ENCODE assay signal across 9 cellular contexts in genomic region chr10:72702868-72703581, GRCh38. TPM values are rescaled to one million over a fixed set of nuclear protein-coding genes. Genes with fewer than 3 reads are reported as not detected.
A peak's percentile ranks its signal among the peaks of the same experiment; 100 is the strongest.
DNase-seq lines count a peak whose midpoint lies in the region; ATAC-seq and TF ChIP-seq lines count a peak whose summit lies in the region.
"Had no signal": no experiment of that assay in that cellular context is flagged by ENCODE, and none has a peak within 500 bp of the region (broad histone marks: within the 10 kb centered on the region; RNA-seq: fewer than 3 reads in every experiment).

No MANE protein-coding gene starts in this region.

- H3K36me3 Mint-ChIP-seq in CD4-positive, CD25-positive, alpha-beta regulatory T cell, result peaks cover 1% of the 10 kb centered on the region
- H3K36me3 Mint-ChIP-seq: naive B cell had no signal

- no peak overlapping the region for H2AFZ ChIP-seq in Loucy (ENCODE audit: low read length)

- TF ChIP-seq CTCF in Loucy (conservative IDR thresholded peaks at IDR 0.05; ENCODE audit: low read length), result no peak
- no peak for TF ChIP-seq CTCF in Peyer's patch (IDR thresholded peaks at IDR 0.05)
- TF ChIP-seq CTCF in transverse colon (IDR thresholded peaks at IDR 0.05), result no peak

- peak in 1 of 3 donors; percentile 26 for DNase-seq in CD4-positive, CD25-positive, alpha-beta regulatory T cell
- DNase-seq in glomerular visceral epithelial cell (ENCODE audit: extremely low spot score) (peak; percentile 52), Peyer's patch (no peak), transverse colon (no peak), erythroblast (lab: John Stamatoyannopoulos, UW) (no peak), AML-193 (lab: John Stamatoyannopoulos, UW) (no peak)
- DNase-seq: naive B cell had no signal

- H3K4me3 Mint-ChIP-seq in CD4-positive, CD25-positive, alpha-beta regulatory T cell, result no peak overlapping the region
- H3K4me3 Mint-ChIP-seq: naive B cell had no signal

- H4K20me1 ChIP-seq in Loucy (ENCODE audit: insufficient read depth, low read length, poor library complexity, severe bottlenecking), result no peaks in the 10 kb centered on the region

- no peak overlapping the region for H3K9ac ChIP-seq in Loucy (ENCODE audit: low read depth, low read length, poor library complexity, severe bottlenecking)

- peaks cover 26% of the 10 kb centered on the region; the same call in 1 of the 2 replicates for H3K79me2 ChIP-seq in Loucy (ENCODE audit: insufficient read depth, low read length)

- no peak overlapping the region for H3K27ac ChIP-seq in CD4-positive, CD25-positive, alpha-beta regulatory T cell (ENCODE audit: insufficient read depth, low read length, poor library complexity, severe bottlenecking)
- peak overlapping the region in 1 of 4 donors; percentile 39 for H3K27ac ChIP-seq in Peyer's patch
- no peak overlapping the region for H3K27ac ChIP-seq in transverse colon

- H3K4me1 ChIP-seq in CD4-positive, CD25-positive, alpha-beta regulatory T cell (ENCODE audit: control insufficient read depth, insufficient read depth, low read length, poor library complexity, severe bottlenecking), result no peaks in the 10 kb centered on the region
- H3K4me1 ChIP-seq in Loucy (ENCODE audit: insufficient read depth, low read length, poor library complexity, severe bottlenecking), result peaks cover 7% of the 10 kb centered on the region
- no peaks in the 10 kb centered on the region for H3K4me1 ChIP-seq in Peyer's patch
- H3K4me1 ChIP-seq in transverse colon, result peaks cover 1 to 37% (median 11%) of the 10 kb centered on the region in 4 donors

- H3K27me3 ChIP-seq in CD4-positive, CD25-positive, alpha-beta regulatory T cell (ENCODE audit: control insufficient read depth, insufficient read depth, low read length), result no peaks in the 10 kb centered on the region
- H3K27me3 ChIP-seq in Loucy (ENCODE audit: insufficient read depth, low read length, poor library complexity, severe bottlenecking), result no peaks in the 10 kb centered on the region
- H3K27me3 ChIP-seq in Peyer's patch, result no peaks in the 10 kb centered on the region
- no peaks in the 10 kb centered on the region for H3K27me3 ChIP-seq in transverse colon

- H3K4me1 Mint-ChIP-seq in CD4-positive, CD25-positive, alpha-beta regulatory T cell, result peaks cover 13 to 26% (median 17%) of the 10 kb centered on the region in 4 donors

- no peak for ATAC-seq in CD4-positive, CD25-positive, alpha-beta regulatory T cell (ENCODE audit: low read depth in 2 of 2)
- ATAC-seq in GM19467 (IDR thresholded peaks at IDR 0.05; ENCODE audit: unreplicated experiment), result peak; percentile 67

- no peak overlapping the region for H3K4me3 ChIP-seq in CD4-positive, CD25-positive, alpha-beta regulatory T cell (ENCODE audit: low read depth, low read length)
- H3K4me3 ChIP-seq in Loucy (ENCODE audit: low read length, poor library complexity, severe bottlenecking) (no peak overlapping the region), Peyer's patch (no peak overlapping the region), transverse colon (no peak overlapping the region)

- TF ChIP-seq POLR2A in Peyer's patch (IDR thresholded peaks at IDR 0.05), result no peak
- TF ChIP-seq POLR2A in transverse colon (IDR thresholded peaks at IDR 0.05), result no peak
- no peak for TF ChIP-seq POLR2A in erythroblast (IDR thresholded peaks at IDR 0.05; ENCODE audit: low read length)

- H3K36me3 ChIP-seq in CD4-positive, CD25-positive, alpha-beta regulatory T cell (ENCODE audit: control insufficient read depth, insufficient read depth, low read length), result no peaks in the 10 kb centered on the region
- H3K36me3 ChIP-seq in Loucy (ENCODE audit: insufficient read depth, low read length) (no peaks in the 10 kb centered on the region), Peyer's patch (no peaks in the 10 kb centered on the region), transverse colon (no peaks in the 10 kb centered on the region)

- peaks cover 0 to 1% (median 0%) of the 10 kb centered on the region in 7 donors for H3K9me3 Mint-ChIP-seq in CD4-positive, CD25-positive, alpha-beta regulatory T cell
- H3K9me3 Mint-ChIP-seq: naive B cell had no signal

- intact Hi-C loops in transverse colon (cut with DNase I; ENCODE audit: low total_unique reads), result no loop called here

- in situ Hi-C loops in transverse colon (cut with MboI; ENCODE audit: low pct_ligation_motif_present in 1 of 4, low pct_unique_long_range_greater_than_20kb in 1 of 4, low sequenced_read_pairs in 3 of 4), result no loop called here

- H3K27ac Mint-ChIP-seq in CD4-positive, CD25-positive, alpha-beta regulatory T cell, result peak overlapping the region in 2 of 3 donors; percentile 23 to 71

- no peaks in the 10 kb centered on the region for H3K9me3 ChIP-seq in CD4-positive, CD25-positive, alpha-beta regulatory T cell (ENCODE audit: control insufficient read depth in 2 of 2, low read length in 2 of 2)
- H3K9me3 ChIP-seq in Loucy (ENCODE audit: insufficient read depth, low read depth, low read length) (no peaks in the 10 kb centered on the region), Peyer's patch (no peaks in the 10 kb centered on the region), transverse colon (no peaks in the 10 kb centered on the region)

- no peaks in the 10 kb centered on the region for H3F3A ChIP-seq in Loucy (ENCODE audit: low read depth)

- H3K9me2 ChIP-seq in Loucy (replicated peaks; ENCODE audit: low read depth, low read length), result no peaks in the 10 kb centered on the region

- H3K27me3 Mint-ChIP-seq in CD4-positive, CD25-positive, alpha-beta regulatory T cell, result no peaks in the 10 kb centered on the region
- H3K27me3 Mint-ChIP-seq: naive B cell had no signal

- no peak for TF ChIP-seq EP300 in transverse colon (IDR thresholded peaks at IDR 0.05; ENCODE audit: low read depth)

- peak overlapping the region; percentile 12 for H3K4me2 ChIP-seq in Loucy (ENCODE audit: low read depth, low read length, poor library complexity, severe bottlenecking)

- WGBS in transverse colon (ENCODE audit: low coverage in 1 of 2), 2 donors, result 85 to 89% methylated on average over 3 of the region's 3 CpGs

RNA-seq across cellular contexts. Expression of gene MCU, which starts 11.1 kb away (rescaled TPM):
- total RNA-seq in CD4-positive, CD25-positive, alpha-beta regulatory T cell, result 15.6 TPM
- polyA plus RNA-seq in CD4-positive, CD25-positive, alpha-beta regulatory T cell, result 10 to 100 TPM in 2 of 4 donors, 1 to 10 TPM in 2; 9.0 to 13.5 (median 10.9) TPM
- total RNA-seq in Peyer's patch (10 to 100 TPM; 44.6 to 65.8 (median 52.9) TPM), transverse colon (10 to 100 TPM; 25.1 to 82.4 (median 65.1) TPM)
